Comparison of ENCODE assay signal across 27 cellular contexts in genomic region chr4:184156169-184156568, GRCh38.
DNase-seq lines count a peak whose midpoint lies in the region; ATAC-seq and TF ChIP-seq lines count a peak whose summit lies in the region.
"Had no signal": no experiment of that assay in that cellular context is flagged by ENCODE, and none has a peak within 500 bp of the region (broad histone marks: within the 10 kb centered on the region; RNA-seq: fewer than 3 reads in every experiment).

No MANE protein-coding gene starts in this region.

- no peaks in the 10 kb centered on the region for H3K36me3 Mint-ChIP-seq in activated naive CD4-positive, alpha-beta T cell treated with anti-CD3 and anti-CD28 coated beads, Interleukin-2, amount 10 ng/mL, durations not matched to agents 7 days and 5 days
- H3K36me3 Mint-ChIP-seq in naive thymus-derived CD4-positive, alpha-beta T cell, result peaks cover 0 to 2% (median 0%) of the 10 kb centered on the region in 5 donors
- H3K36me3 Mint-ChIP-seq: activated CD8-positive, alpha-beta memory T cell treated with anti-CD3 and anti-CD28 coated beads, Interleukin-2, amount 10 ng/mL, durations not matched to agents 7 days and 5 days; activated naive CD8-positive, alpha-beta T cell treated with anti-CD3 and anti-CD28 coated beads, Interleukin-2, amount 10 ng/mL, durations not matched to agents 7 days and 5 days; brain; neural progenitor cell had no signal

- CTCF ChIA-PET in SK-N-SH (lab: Yijun Ruan, JAX), result interaction anchor here (1.6 to 1.7 kb wide), 2 partner anchors 12 to 56 kb away, joined by 4 to 8 read pairs; no protein-coding TSS in a partner anchor
- CTCF ChIA-PET in activated naive CD4-positive, alpha-beta T cell treated with anti-CD3 and anti-CD28 coated beads, Interleukin-2, amount 10 ng/mL, durations not matched to agents 7 days and 5 days (lab: Charles Lee), result interaction anchor here (1.4 kb wide), 1 partner anchor 316 kb away, joined by 3 read pairs; no protein-coding TSS in a partner anchor
- CTCF ChIA-PET in naive thymus-derived CD4-positive, alpha-beta T cell (lab: Charles Lee), result no interaction called here

- 30 to 40% methylated on average over 6 of the region's 6 CpGs for WGBS in testis, 2 donors
- WGBS in SK-N-SH (ENCODE audit: low lambda C conversion rate), result 19% methylated on average over 4 of the region's 6 CpGs

- TF ChIP-seq POLR2A in testis (IDR thresholded peaks at IDR 0.05), result no peak

- H3K4me1 ChIP-seq in neutrophil (ENCODE audit: control insufficient read depth in 1 of 2, insufficient read depth in 1 of 2, low read depth in 1 of 2, low read length in 1 of 2) (peaks cover 30 to 51% of the 10 kb centered on the region in 2 experiments), testis (peaks cover 19% of the 10 kb centered on the region), SK-N-SH (ENCODE audit: control insufficient read depth in 1 of 2, insufficient read depth in 2 of 2, low read depth in 1 of 2, low read length in 1 of 2) (no peaks in the 10 kb centered on the region)
- H3K4me1 ChIP-seq in naive thymus-derived CD4-positive, alpha-beta T cell (ENCODE audit: control insufficient read depth in 2 of 2, insufficient read depth in 2 of 2, low read length in 2 of 2), result no peaks in the 10 kb centered on the region
- H3K4me1 ChIP-seq: left lung, neural progenitor cell, uterus had no signal

- H3K27ac ChIP-seq in angular gyrus (ENCODE audit: low read depth, low read length), result peak overlapping the region; percentile 76
- H3K27ac ChIP-seq in neutrophil, result peak overlapping the region; percentile 73
- H3K27ac ChIP-seq in testis, result peak overlapping the region; percentile 74 to 79
- H3K27ac ChIP-seq in SK-N-SH (ENCODE audit: low read depth in 2 of 2, low read length in 1 of 2), result no peak overlapping the region
- no peak overlapping the region for H3K27ac ChIP-seq in naive thymus-derived CD4-positive, alpha-beta T cell (ENCODE audit: low read depth, low read length)
- H3K27ac ChIP-seq: neural progenitor cell had no signal

- no peaks in the 10 kb centered on the region for H3F3A ChIP-seq in SK-N-SH (replicated peaks; ENCODE audit: insufficient read depth)

- TF ChIP-seq RAD21 in SK-N-SH (IDR thresholded peaks at IDR 0.05; ENCODE audit: low read length), result no peak

- H3K4me1 Mint-ChIP-seq in activated naive CD4-positive, alpha-beta T cell treated with anti-CD3 and anti-CD28 coated beads, Interleukin-2, amount 10 ng/mL, durations not matched to agents 7 days and 5 days, result no peaks in the 10 kb centered on the region
- H3K4me1 Mint-ChIP-seq in naive thymus-derived CD4-positive, alpha-beta T cell, result no peaks in the 10 kb centered on the region
- H3K4me1 Mint-ChIP-seq: activated CD8-positive, alpha-beta memory T cell treated with anti-CD3 and anti-CD28 coated beads, Interleukin-2, amount 10 ng/mL, durations not matched to agents 7 days and 5 days; activated naive CD8-positive, alpha-beta T cell treated with anti-CD3 and anti-CD28 coated beads, Interleukin-2, amount 10 ng/mL, durations not matched to agents 7 days and 5 days; H9; neural progenitor cell had no signal

- TF ChIP-seq EP300 in SK-N-SH (IDR thresholded peaks at IDR 0.05; ENCODE audit: borderline replicate concordance in 1 of 2, low read depth in 1 of 2, low read length in 1 of 2), result no peak

- H3K36me3 ChIP-seq in neutrophil, result no peaks in the 10 kb centered on the region
- no peaks in the 10 kb centered on the region for H3K36me3 ChIP-seq in testis (ENCODE audit: low read depth, missing control alignments)
- H3K36me3 ChIP-seq in SK-N-SH (replicated peaks in 1 of 2; ENCODE audit: control insufficient read depth in 1 of 2, insufficient read depth in 2 of 2, low read length in 1 of 2), result no peaks in the 10 kb centered on the region
- H3K36me3 ChIP-seq in naive thymus-derived CD4-positive, alpha-beta T cell (ENCODE audit: control insufficient read depth in 2 of 3, insufficient read depth in 3 of 3, low read length in 3 of 3), result no peaks in the 10 kb centered on the region
- H3K36me3 ChIP-seq: left lung, neural progenitor cell, uterus had no signal

- intact Hi-C loops in head of caudate nucleus (cut with DNase I), result no loop called here
- intact Hi-C loops in testis (cut with DNase I; ENCODE audit: low total_unique reads), result no loop called here
- intact Hi-C loops in naive thymus-derived CD4-positive, alpha-beta T cell (cut with micrococcal nuclease), result no loop called here

- H3K9me3 Mint-ChIP-seq in activated naive CD4-positive, alpha-beta T cell treated with anti-CD3 and anti-CD28 coated beads, Interleukin-2, amount 10 ng/mL, durations not matched to agents 7 days and 5 days, result no peaks in the 10 kb centered on the region
- H3K9me3 Mint-ChIP-seq in naive thymus-derived CD4-positive, alpha-beta T cell, result peaks cover 0 to 2% (median 0%) of the 10 kb centered on the region in 11 donors
- H3K9me3 Mint-ChIP-seq: activated naive CD8-positive, alpha-beta T cell treated with anti-CD3 and anti-CD28 coated beads, Interleukin-2, amount 10 ng/mL, durations not matched to agents 7 days and 5 days; activated T-helper 1 cell treated with anti-CD3 and anti-CD28 coated beads, Interleukin-12 subunit alpha, Interleukin-12 subunit beta, Interleukin-2, Interleukin-4 antibody, amounts not matched to agents 30 ng/mL and 10 ng/mL and 1 ng/mL, durations not matched to agents 14 hours and 24 hours and 36 hours; H9; neural progenitor cell had no signal

- H3K27me3 ChIP-seq in neutrophil (no peaks in the 10 kb centered on the region), testis (no peaks in the 10 kb centered on the region), SK-N-SH (ENCODE audit: insufficient read depth) (no peaks in the 10 kb centered on the region)
- H3K27me3 ChIP-seq in naive thymus-derived CD4-positive, alpha-beta T cell (ENCODE audit: control insufficient read depth in 2 of 2, insufficient read depth in 2 of 2, low read length in 2 of 2), result peaks cover 0 to 6% of the 10 kb centered on the region in 2 donors
- H3K27me3 ChIP-seq: neural progenitor cell, uterus had no signal

- H3K9me3 ChIP-seq in neutrophil (no peaks in the 10 kb centered on the region), testis (no peaks in the 10 kb centered on the region), SK-N-SH (no peaks in the 10 kb centered on the region)
- H3K9me3 ChIP-seq in naive thymus-derived CD4-positive, alpha-beta T cell (ENCODE audit: control insufficient read depth in 2 of 3, low read length in 3 of 3), result no peaks in the 10 kb centered on the region
- H3K9me3 ChIP-seq: left lung, mucosa of descending colon, uterus had no signal

- ATAC-seq in naive thymus-derived CD4-positive, alpha-beta T cell, result no peak
- ATAC-seq: activated CD8-positive, alpha-beta memory T cell treated with anti-CD3 and anti-CD28 coated beads, Interleukin-2, amount 10 ng/mL, durations not matched to agents 7 days and 5 days; left lung; mucosa of descending colon; stimulated activated naive CD8-positive, alpha-beta T cell treated with anti-CD3 and anti-CD28 coated beads, Interleukin-15, Interleukin-2, amounts not matched to agents 100 U/mL and 50 U/mL, for 24 hours had no signal

- POLR2A ChIA-PET in SK-N-SH (lab: Yijun Ruan, JAX), result no interaction called here
- POLR2A ChIA-PET in naive thymus-derived CD4-positive, alpha-beta T cell (lab: Charles Lee), result no interaction called here

- H3K27me3 Mint-ChIP-seq in activated naive CD4-positive, alpha-beta T cell treated with anti-CD3 and anti-CD28 coated beads, Interleukin-2, amount 10 ng/mL, durations not matched to agents 7 days and 5 days, result peaks cover 30% of the 10 kb centered on the region
- peaks cover 24 to 46% (median 33%) of the 10 kb centered on the region in 5 donors for H3K27me3 Mint-ChIP-seq in naive thymus-derived CD4-positive, alpha-beta T cell

- H3K9ac ChIP-seq in SK-N-SH, result no peak overlapping the region
- H3K9ac ChIP-seq: neural progenitor cell had no signal

- TF ChIP-seq CTCF in neutrophil (IDR thresholded peaks at IDR 0.05) (no peak), testis (IDR thresholded peaks at IDR 0.05) (no peak), SK-N-SH (IDR thresholded peaks at IDR 0.05) (no peak)

- H3K4me2 ChIP-seq in SK-N-SH, result no peak overlapping the region
- H3K4me2 ChIP-seq: neural progenitor cell had no signal

- no peak overlapping the region for H2AFZ ChIP-seq in SK-N-SH (ENCODE audit: low read depth)
- H2AFZ ChIP-seq: neural progenitor cell had no signal

- no peak overlapping the region for H3K4me3 ChIP-seq in neutrophil (ENCODE audit: low read depth in 1 of 2, low read length in 1 of 2)
- no peak overlapping the region for H3K4me3 ChIP-seq in testis
- H3K4me3 ChIP-seq in SK-N-SH (ENCODE audit: low read depth in 2 of 2, low read length in 1 of 2), result no peak overlapping the region
- H3K4me3 ChIP-seq in naive thymus-derived CD4-positive, alpha-beta T cell (ENCODE audit: low read length), result no peak overlapping the region
- H3K4me3 ChIP-seq: left lung, mucosa of descending colon, neural progenitor cell, uterus had no signal

- H3K9me2 ChIP-seq in SK-N-SH, result no peaks in the 10 kb centered on the region

- DNase-seq in head of caudate nucleus (peak in 22 of 42 donors; percentile 6 to 63 (median 32)), testis (peak; percentile 62), SK-N-SH (no peak), NCI-H1694 (lab: John Stamatoyannopoulos, UW) (no peak)
- DNase-seq in activated naive CD4-positive, alpha-beta T cell treated with anti-CD3 and anti-CD28 coated beads, Interleukin-2, amount 10 ng/mL, durations not matched to agents 7 days and 5 days, result no peak
- no peak for DNase-seq in naive thymus-derived CD4-positive, alpha-beta T cell
- DNase-seq: activated CD4-positive, alpha-beta T cell treated with anti-CD3 and anti-CD28 coated beads for 48 hours; activated CD8-positive, alpha-beta memory T cell treated with anti-CD3 and anti-CD28 coated beads, Interleukin-2, amount 10 ng/mL, durations not matched to agents 7 days and 5 days; activated naive CD8-positive, alpha-beta T cell treated with anti-CD3 and anti-CD28 coated beads, Interleukin-2, amount 10 ng/mL, durations not matched to agents 7 days and 5 days; C1 segment of cervical spinal cord; Calu3; glutamatergic neuron; H9; left lung; mucosa of descending colon; NCI-H1092 treated with DMSO at 0.1 percent for 48 hours; NCI-H2081; NCI-H82; stimulated activated CD4-positive, alpha-beta T cell treated with anti-CD3 and anti-CD28 coated beads, Interleukin-12 subunit alpha, Interleukin-12 subunit beta, amount 100 ng/mL, for 4 hours; stimulated activated CD4-positive, alpha-beta T cell treated with anti-CD3 and anti-CD28 coated beads, Interleukin-4, amount 100 ng/mL, for 4 hours; stimulated activated naive CD8-positive, alpha-beta T cell treated with anti-CD3 and anti-CD28 coated beads, Interleukin-15, Interleukin-2, amounts not matched to agents 100 U/mL and 50 U/mL, for 24 hours had no signal

- H3K79me2 ChIP-seq in SK-N-SH (ENCODE audit: insufficient read depth), result no peaks in the 10 kb centered on the region

- no peak overlapping the region for H3K27ac Mint-ChIP-seq in activated naive CD4-positive, alpha-beta T cell treated with anti-CD3 and anti-CD28 coated beads, Interleukin-2, amount 10 ng/mL, durations not matched to agents 7 days and 5 days
- no peak overlapping the region for H3K27ac Mint-ChIP-seq in naive thymus-derived CD4-positive, alpha-beta T cell
- H3K27ac Mint-ChIP-seq: activated CD8-positive, alpha-beta memory T cell treated with anti-CD3 and anti-CD28 coated beads, Interleukin-2, amount 10 ng/mL, durations not matched to agents 7 days and 5 days; activated naive CD8-positive, alpha-beta T cell treated with anti-CD3 and anti-CD28 coated beads, Interleukin-2, amount 10 ng/mL, durations not matched to agents 7 days and 5 days; activated T-helper 1 cell treated with anti-CD3 and anti-CD28 coated beads, Interleukin-12 subunit alpha, Interleukin-12 subunit beta, Interleukin-2, Interleukin-4 antibody, amounts not matched to agents 30 ng/mL and 10 ng/mL and 1 ng/mL, durations not matched to agents 14 hours and 24 hours and 36 hours; brain; neural progenitor cell had no signal

- no peaks in the 10 kb centered on the region for H4K20me1 ChIP-seq in SK-N-SH (ENCODE audit: insufficient read depth)

- H3K4me3 Mint-ChIP-seq in activated naive CD4-positive, alpha-beta T cell treated with anti-CD3 and anti-CD28 coated beads, Interleukin-2, amount 10 ng/mL, durations not matched to agents 7 days and 5 days, result no peak overlapping the region
- no peak overlapping the region for H3K4me3 Mint-ChIP-seq in naive thymus-derived CD4-positive, alpha-beta T cell
- H3K4me3 Mint-ChIP-seq: activated CD8-positive, alpha-beta memory T cell treated with anti-CD3 and anti-CD28 coated beads, Interleukin-2, amount 10 ng/mL, durations not matched to agents 7 days and 5 days; activated naive CD8-positive, alpha-beta T cell treated with anti-CD3 and anti-CD28 coated beads, Interleukin-2, amount 10 ng/mL, durations not matched to agents 7 days and 5 days; activated T-helper 1 cell treated with anti-CD3 and anti-CD28 coated beads, Interleukin-12 subunit alpha, Interleukin-12 subunit beta, Interleukin-2, Interleukin-4 antibody, amounts not matched to agents 30 ng/mL and 10 ng/mL and 1 ng/mL, durations not matched to agents 14 hours and 24 hours and 36 hours; brain; H9; neural progenitor cell had no signal

Comparison
In these comparisons a context has a peak if more than half of its experiments do, and no peak if none do; other contexts are left out.
1. H3K27ac ChIP-seq: peak in angular gyrus (single experiment), neutrophil (single experiment) and testis (2 of 2); none in SK-N-SH (0 of 2) and naive thymus-derived CD4-positive, alpha-beta T cell (single experiment).
2. DNase-seq: peak in head of caudate nucleus (22 of 42) and testis (single experiment); none in SK-N-SH (single experiment), activated naive CD4-positive, alpha-beta T cell treated with anti-CD3 and anti-CD28 coated beads, Interleukin-2, amount 10 ng/mL, durations not matched to agents 7 days and 5 days (single experiment), NCI-H1694 (single experiment) and naive thymus-derived CD4-positive, alpha-beta T cell (0 of 9).